11 cellular contexts compared by ENCODE assay signal in the genomic region with DNA sequence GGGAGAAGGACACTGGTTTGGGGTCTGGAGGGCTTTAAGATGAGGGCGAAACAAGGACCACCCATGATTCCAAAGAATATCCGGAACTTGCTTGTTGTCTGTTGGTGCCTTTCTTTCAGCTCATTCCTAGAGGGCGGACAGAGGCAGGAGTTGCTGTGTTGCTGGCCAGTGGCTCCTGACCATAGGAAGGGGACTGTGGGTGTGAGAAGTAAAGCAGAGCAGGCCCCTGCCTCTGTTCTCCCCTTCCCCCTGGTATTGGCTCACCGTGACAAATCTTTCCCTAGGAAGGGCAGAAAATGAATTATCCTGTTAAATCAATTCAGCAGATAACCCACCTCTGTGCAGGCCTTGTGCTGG.
DNase-seq lines count a peak whose midpoint lies in the region; ATAC-seq, FAIRE-seq and TF ChIP-seq lines count a peak whose summit lies in the region.
"Had no signal": no experiment of that assay in that cellular context is flagged by ENCODE, and none has a peak within 500 bp of the region (broad histone marks: within the 10 kb centered on the region; RNA-seq: fewer than 3 reads in every experiment).

No MANE protein-coding gene starts in this region.

- peak overlapping the region; percentile 93 for H2AFZ ChIP-seq in endothelial cell of umbilical vein (ENCODE audit: low read depth, low read length)
- H2AFZ ChIP-seq in neuronal stem cell (ENCODE audit: low read length) = peak overlapping the region; percentile 46

- H2BK15ac ChIP-seq in neuronal stem cell (ENCODE audit: low read length) = no peak overlapping the region

- H3K4me1 ChIP-seq in SJSA1 (replicated peaks) = peaks cover 40% of the 10 kb centered on the region
- peaks cover 27% of the 10 kb centered on the region for H3K4me1 ChIP-seq in endothelial cell of umbilical vein (ENCODE audit: control insufficient read depth, extremely low read depth, insufficient read depth, low read length)
- H3K4me1 ChIP-seq in neuronal stem cell (ENCODE audit: control insufficient read depth in 2 of 2, insufficient read depth in 1 of 2, low read depth in 1 of 2, low read length in 2 of 2) = peaks cover 10 to 12% of the 10 kb centered on the region in 2 donors

- H3K27ac ChIP-seq in SJSA1 = peak overlapping the region; percentile 91
- peak overlapping the region; percentile 72 for H3K27ac ChIP-seq in endothelial cell of umbilical vein (ENCODE audit: insufficient read depth, low read depth, low read length)
- no peak overlapping the region for H3K27ac ChIP-seq in neuronal stem cell (replicated peaks; ENCODE audit: low read length)
- no peak overlapping the region for H3K27ac ChIP-seq in caudate nucleus (ENCODE audit: low read depth, low read length)
- H3K27ac ChIP-seq: testis had no signal

- no peak overlapping the region for H2BK5ac ChIP-seq in neuronal stem cell (ENCODE audit: low read length)

- H2AK5ac ChIP-seq in neuronal stem cell (ENCODE audit: low read depth, low read length) = no peak overlapping the region

- no peaks in the 10 kb centered on the region for H3K9me1 ChIP-seq in endothelial cell of umbilical vein (replicated peaks; ENCODE audit: control insufficient read depth, extremely low read depth, insufficient read depth, low read length)

- H3K4ac ChIP-seq in neuronal stem cell (ENCODE audit: low read length) = no peak overlapping the region

- H3K9ac ChIP-seq in endothelial cell of umbilical vein (replicated peaks; ENCODE audit: extremely low read depth, insufficient read depth, low read length) (peak overlapping the region; percentile 58), neuronal stem cell (ENCODE audit: low read depth, low read length, poor library complexity) (no peak overlapping the region)

- peak; percentile 71 for FAIRE-seq in endothelial cell of umbilical vein (lab: Jason Lieb, UNC)

- H2BK120ac ChIP-seq in neuronal stem cell (ENCODE audit: low read depth, low read length) = no peak overlapping the region

- TSS peak; percentile 92 for BruUV-seq in endothelial cell of umbilical vein (replicated peaks; lab: Mats Ljungman, UMichigan)

- no peak for TF ChIP-seq POLR2A in endothelial cell of umbilical vein (IDR thresholded peaks at IDR 0.05; ENCODE audit: low read depth, low read length)

- H3K79me1 ChIP-seq in neuronal stem cell (ENCODE audit: low read depth, low read length) = no peaks in the 10 kb centered on the region

- H4K20me1 ChIP-seq in endothelial cell of umbilical vein (replicated peaks; ENCODE audit: control insufficient read depth, extremely low read depth, insufficient read depth, low read length) = no peaks in the 10 kb centered on the region

- no peak overlapping the region for H3K4me3 ChIP-seq in SJSA1
- H3K4me3 ChIP-seq in endothelial cell of umbilical vein (replicated peaks in 1 of 3; ENCODE audit: insufficient read depth in 1 of 3, low read depth in 1 of 3, low read length in 3 of 3) = no peak overlapping the region
- no peak overlapping the region for H3K4me3 ChIP-seq in neuronal stem cell (ENCODE audit: low read length in 2 of 2)
- H3K4me3 ChIP-seq: testis had no signal

- no peak overlapping the region for H3K14ac ChIP-seq in neuronal stem cell (ENCODE audit: low read length)

- peak; percentile 6 for DNase-seq in GF-D8 (lab: John Stamatoyannopoulos, UW)
- peak in 1 of 2 experiments; percentile 69 for DNase-seq in SJSA1 (ENCODE audit: low read depth in 1 of 2, low spot score in 2 of 2)
- DNase-seq in endothelial cell of umbilical vein (ENCODE audit: low read depth, low spot score) = peak; percentile 57
- no peak for DNase-seq in neuronal stem cell (ENCODE audit: low spot score)
- DNase-seq in stimulated activated CD4-positive, alpha-beta T cell treated with anti-CD3 and anti-CD28 coated beads, Interleukin-12 subunit alpha, Interleukin-12 subunit beta, amount 100 ng/mL, for 4 hours = no peak
- no peak for DNase-seq in SW480 (ENCODE audit: low spot score)
- DNase-seq in caudate nucleus (lab: John Stamatoyannopoulos, UW) = no peak
- DNase-seq: CD8-positive, alpha-beta T cell; NCI-H146 had no signal

- H3K36me3 ChIP-seq in SJSA1 (no peaks in the 10 kb centered on the region), endothelial cell of umbilical vein (ENCODE audit: control insufficient read depth in 2 of 2, extremely low read depth in 1 of 2, insufficient read depth in 2 of 2, low read length in 2 of 2) (no peaks in the 10 kb centered on the region), neuronal stem cell (replicated peaks in 1 of 2; ENCODE audit: control insufficient read depth in 2 of 2, insufficient read depth in 2 of 2, low read length in 2 of 2) (no peaks in the 10 kb centered on the region)

- no peak overlapping the region for H3K23ac ChIP-seq in neuronal stem cell (ENCODE audit: low read depth, low read length, poor library complexity)

- POLR2A ChIA-PET in endothelial cell of umbilical vein (lab: Charles Lee) = interaction anchor here (0.6 kb wide), 1 partner anchor 173 kb away, joined by 5 read pairs; no protein-coding TSS in a partner anchor

- H3K27me3 ChIP-seq in SJSA1 (replicated peaks) (no peaks in the 10 kb centered on the region), endothelial cell of umbilical vein (ENCODE audit: control insufficient read depth in 2 of 2, insufficient read depth in 2 of 2, low read length in 2 of 2) (no peaks in the 10 kb centered on the region), neuronal stem cell (ENCODE audit: control insufficient read depth in 3 of 3, insufficient read depth in 3 of 3, low read depth in 1 of 3, low read length in 3 of 3) (no peaks in the 10 kb centered on the region)
- H3K27me3 ChIP-seq: testis had no signal

- H4K8ac ChIP-seq in neuronal stem cell (ENCODE audit: low read depth, low read length) = no peak overlapping the region

- no peaks in the 10 kb centered on the region for H3K79me2 ChIP-seq in endothelial cell of umbilical vein (ENCODE audit: control insufficient read depth, insufficient read depth, low read length)

- H3K18ac ChIP-seq in neuronal stem cell (ENCODE audit: low read length) = no peak overlapping the region

- TF ChIP-seq CTCF in endothelial cell of umbilical vein (IDR thresholded peaks at IDR 0.05; ENCODE audit: extremely low read depth in 1 of 2, insufficient read depth in 1 of 2, low read depth in 1 of 2, low read length in 2 of 2) = no peak

- H2BK12ac ChIP-seq in neuronal stem cell (ENCODE audit: low read length) = no peak overlapping the region

- no peak overlapping the region for H4K91ac ChIP-seq in neuronal stem cell (ENCODE audit: low read depth, low read length, poor library complexity)

- intact Hi-C loops in endothelial cell of umbilical vein (cut with micrococcal nuclease) = loop anchor here (1.0 to 5.0 kb wide), 3 partner anchors 26 to 64 kb away; no protein-coding TSS in a partner anchor

- WGBS in neuronal stem cell (ENCODE audit: extremely low coverage in 2 of 2, insufficient read length in 2 of 2, insufficient replicate concordance in 1 of 2), 2 donors = no CpG with 5 or more reads among the region's 4 CpGs

- CTCF ChIA-PET in endothelial cell of umbilical vein (lab: Charles Lee) = interaction anchor here (0.7 to 2.0 kb wide), 6 partner anchors 11 to 251 kb away, joined by 3 to 9 read pairs (median 4); no protein-coding TSS in a partner anchor

- dilution Hi-C loops in endothelial cell of umbilical vein (cut with MboI; ENCODE audit: extremely low pct_ligation_motif_present, low sequenced_read_pairs) = no loop called here

- no peaks in the 10 kb centered on the region for H3K9me3 ChIP-seq in SJSA1 (replicated peaks)
- no peaks in the 10 kb centered on the region for H3K9me3 ChIP-seq in endothelial cell of umbilical vein (replicated peaks; ENCODE audit: control insufficient read depth, insufficient read depth, low read length)
- no peaks in the 10 kb centered on the region for H3K9me3 ChIP-seq in neuronal stem cell (replicated peaks in 1 of 2; ENCODE audit: control insufficient read depth in 2 of 2, insufficient read depth in 1 of 2, low read depth in 1 of 2, low read length in 2 of 2)
- H3K9me3 ChIP-seq: testis had no signal

- no peak for ATAC-seq in HG03159 (IDR thresholded peaks at IDR 0.05; ENCODE audit: unreplicated experiment)
- ATAC-seq: CD8-positive, alpha-beta T cell had no signal

- H3K4me2 ChIP-seq in endothelial cell of umbilical vein (ENCODE audit: insufficient read depth, low read length) (peak overlapping the region; percentile 48), neuronal stem cell (ENCODE audit: insufficient read depth, low read length, poor library complexity, severe bottlenecking) (no peak overlapping the region)

TF ChIP-seq in endothelial cell of umbilical vein, 7 proteins besides CTCF, POLR2A, EP300 and RAD21:
- no peak for TF ChIP-seq MYC (IDR thresholded peaks at IDR 0.05; ENCODE audit: low read depth, low read length)
- no peak for TF ChIP-seq JUN (IDR thresholded peaks at IDR 0.05; ENCODE audit: borderline replicate concordance, insufficient read depth, insufficient read length, low read depth)
- no peak for TF ChIP-seq POLR2AphosphoS5 (IDR thresholded peaks at IDR 0.05; ENCODE audit: insufficient read depth, low read depth, low read length)
- TF ChIP-seq FOS (IDR thresholded peaks at IDR 0.05; ENCODE audit: borderline replicate concordance, insufficient read depth, low read length) = no peak
- TF ChIP-seq, protein P1, sequence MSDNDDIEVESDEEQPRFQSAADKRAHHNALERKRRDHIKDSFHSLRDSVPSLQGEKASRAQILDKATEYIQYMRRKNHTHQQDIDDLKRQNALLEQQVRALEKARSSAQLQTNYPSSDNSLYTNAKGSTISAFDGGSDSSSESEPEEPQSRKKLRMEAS (IDR thresholded peaks at IDR 0.05; ENCODE audit: insufficient read depth, insufficient read length) = no peak
- TF ChIP-seq EZH2 (IDR thresholded peaks at IDR 0.05; ENCODE audit: borderline replicate concordance, low read depth, low read length, severe bottlenecking) = no peak
- no peak for TF ChIP-seq GATA2 (IDR thresholded peaks at IDR 0.05; ENCODE audit: insufficient read depth, insufficient read length, low read depth, low read length)

Comparison
In these comparisons a context has a peak if more than half of its experiments do, and no peak if none do; other contexts are left out.
1. DNase-seq: peak in GF-D8 (single experiment) and endothelial cell of umbilical vein (single experiment); none in neuronal stem cell (single experiment), stimulated activated CD4-positive, alpha-beta T cell treated with anti-CD3 and anti-CD28 coated beads, Interleukin-12 subunit alpha, Interleukin-12 subunit beta, amount 100 ng/mL, for 4 hours (single experiment), SW480 (single experiment) and caudate nucleus (0 of 61).
2. H3K27ac ChIP-seq: peak in SJSA1 (single experiment) and endothelial cell of umbilical vein (single experiment); none in neuronal stem cell (single experiment) and caudate nucleus (single experiment).